1 cellular context compared by ENCODE assay signal in the genomic region with DNA sequence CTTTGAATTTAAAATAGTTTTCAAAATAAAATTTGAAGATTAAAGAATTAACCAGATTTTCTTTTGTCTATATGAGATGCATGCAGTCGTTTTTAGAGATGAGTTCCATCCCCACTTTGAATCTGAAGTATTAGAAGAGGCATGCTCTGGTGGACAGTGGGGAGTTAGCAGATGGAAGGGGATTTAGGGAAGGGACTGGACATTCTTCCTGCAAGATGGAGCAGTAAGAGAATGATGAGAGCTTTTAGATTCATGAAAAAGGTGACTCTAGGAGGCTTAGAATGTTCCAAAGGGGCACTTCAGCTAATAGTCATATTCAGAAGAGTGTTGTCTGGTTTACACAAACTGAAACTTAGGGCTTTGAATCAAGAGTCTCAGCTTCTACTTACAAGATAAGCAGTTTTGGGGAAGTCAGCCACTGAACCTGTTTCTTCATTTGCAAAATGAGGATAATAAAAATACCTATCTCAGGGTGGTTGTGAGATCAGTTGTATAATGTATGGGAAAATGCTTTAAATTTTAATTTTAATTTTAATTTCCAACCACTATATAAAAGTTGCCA.
TF ChIP-seq lines count a peak whose summit lies in the region.

No MANE protein-coding gene starts in this region.

TF ChIP-seq in GM12878, 131 proteins besides CTCF, POLR2A, EP300 and RAD21 (continues in another document):
- 0 out of 2 replicates have a peak, but pooled peaks have one; percentile 18 for TF ChIP-seq CREM (IDR thresholded peaks at IDR 0.05; ENCODE audit: low read depth)
- peak; percentile 77 for TF ChIP-seq SPI1 (IDR thresholded peaks at IDR 0.05; ENCODE audit: borderline replicate concordance, insufficient read depth, low read depth, low read length)
- TF ChIP-seq MTA3 (IDR thresholded peaks at IDR 0.05; ENCODE audit: borderline replicate concordance, low read length), result 0 out of 2 replicates have a peak, but pooled peaks have one; percentile 32
- no peak for TF ChIP-seq BACH1 (IDR thresholded peaks at IDR 0.05; ENCODE audit: borderline replicate concordance)
- TF ChIP-seq ZNF592 (IDR thresholded peaks at IDR 0.05), result no peak
- TF ChIP-seq JUNB (IDR thresholded peaks at IDR 0.05), result peak; percentile 95
- peak; percentile 65; the same call in 1 of the 2 replicates for TF ChIP-seq BCL11A (IDR thresholded peaks at IDR 0.05; ENCODE audit: low read depth, low read length)
- TF ChIP-seq GABPA (IDR thresholded peaks at IDR 0.05; ENCODE audit: low read depth), result 0 out of 2 replicates have a peak, but pooled peaks have one; percentile 19
- peak; percentile 33; the same call in 1 of the 2 replicates for TF ChIP-seq EED (IDR thresholded peaks at IDR 0.05; ENCODE audit: low read depth)
- no peak for TF ChIP-seq FOXM1 (IDR thresholded peaks at IDR 0.05; ENCODE audit: low read depth, low read length)
- peak; percentile 56; the same call in 1 of the 2 replicates for TF ChIP-seq SIN3A (IDR thresholded peaks at IDR 0.05; ENCODE audit: low read depth, low read length)
- no peak for TF ChIP-seq SMAD5 (IDR thresholded peaks at IDR 0.05; ENCODE audit: low read depth)
- peak; percentile 10 to 23; a peak in 1 of 4 replicates for TF ChIP-seq IKZF2 (IDR thresholded peaks at IDR 0.05)
- TF ChIP-seq CUX1 (IDR thresholded peaks at IDR 0.05; ENCODE audit: insufficient replicate concordance, low read depth, low read length), result no peak
- TF ChIP-seq, protein P1, sequence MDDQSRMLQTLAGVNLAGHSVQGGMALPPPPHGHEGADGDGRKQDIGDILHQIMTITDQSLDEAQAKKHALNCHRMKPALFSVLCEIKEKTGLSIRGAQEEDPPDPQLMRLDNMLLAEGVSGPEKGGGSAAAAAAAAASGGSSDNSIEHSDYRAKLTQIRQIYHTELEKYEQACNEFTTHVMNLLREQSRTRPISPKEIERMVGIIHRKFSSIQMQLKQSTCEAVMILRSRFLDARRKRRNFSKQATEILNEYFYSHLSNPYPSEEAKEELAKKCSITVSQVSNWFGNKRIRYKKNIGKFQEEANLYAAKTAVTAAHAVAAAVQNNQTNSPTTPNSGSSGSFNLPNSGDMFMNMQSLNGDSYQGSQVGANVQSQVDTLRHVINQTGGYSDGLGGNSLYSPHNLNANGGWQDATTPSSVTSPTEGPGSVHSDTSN (IDR thresholded peaks at IDR 0.05; ENCODE audit: insufficient replicate concordance, low read depth, low read length), result no peak
- TF ChIP-seq CEBPZ (IDR thresholded peaks at IDR 0.05; ENCODE audit: low read depth, low read length), result no peak
- TF ChIP-seq, protein P2, sequence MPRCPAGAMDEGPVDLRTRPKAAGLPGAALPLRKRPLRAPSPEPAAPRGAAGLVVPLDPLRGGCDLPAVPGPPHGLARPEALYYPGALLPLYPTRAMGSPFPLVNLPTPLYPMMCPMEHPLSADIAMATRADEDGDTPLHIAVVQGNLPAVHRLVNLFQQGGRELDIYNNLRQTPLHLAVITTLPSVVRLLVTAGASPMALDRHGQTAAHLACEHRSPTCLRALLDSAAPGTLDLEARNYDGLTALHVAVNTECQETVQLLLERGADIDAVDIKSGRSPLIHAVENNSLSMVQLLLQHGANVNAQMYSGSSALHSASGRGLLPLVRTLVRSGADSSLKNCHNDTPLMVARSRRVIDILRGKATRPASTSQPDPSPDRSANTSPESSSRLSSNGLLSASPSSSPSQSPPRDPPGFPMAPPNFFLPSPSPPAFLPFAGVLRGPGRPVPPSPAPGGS (IDR thresholded peaks at IDR 0.05; ENCODE audit: borderline replicate concordance, insufficient read depth, low read depth, low read length, poor library complexity, severe bottlenecking), result peak; percentile 34
- TF ChIP-seq POLR2AphosphoS2 (IDR thresholded peaks at IDR 0.05; ENCODE audit: low read depth, low read length), result no peak
- TF ChIP-seq ETV6 (conservative IDR thresholded peaks at IDR 0.05 in 1 of 2, IDR thresholded peaks at IDR 0.05 in 1 of 2; ENCODE audit: borderline replicate concordance in 1 of 2, low read depth in 1 of 2), result peak in 1 of 2 experiments; percentile 22; a peak in 1 of 4 replicates
- no peak for TF ChIP-seq HSF1 (IDR thresholded peaks at IDR 0.05; ENCODE audit: low read depth, low read length)
- TF ChIP-seq, protein P3, sequence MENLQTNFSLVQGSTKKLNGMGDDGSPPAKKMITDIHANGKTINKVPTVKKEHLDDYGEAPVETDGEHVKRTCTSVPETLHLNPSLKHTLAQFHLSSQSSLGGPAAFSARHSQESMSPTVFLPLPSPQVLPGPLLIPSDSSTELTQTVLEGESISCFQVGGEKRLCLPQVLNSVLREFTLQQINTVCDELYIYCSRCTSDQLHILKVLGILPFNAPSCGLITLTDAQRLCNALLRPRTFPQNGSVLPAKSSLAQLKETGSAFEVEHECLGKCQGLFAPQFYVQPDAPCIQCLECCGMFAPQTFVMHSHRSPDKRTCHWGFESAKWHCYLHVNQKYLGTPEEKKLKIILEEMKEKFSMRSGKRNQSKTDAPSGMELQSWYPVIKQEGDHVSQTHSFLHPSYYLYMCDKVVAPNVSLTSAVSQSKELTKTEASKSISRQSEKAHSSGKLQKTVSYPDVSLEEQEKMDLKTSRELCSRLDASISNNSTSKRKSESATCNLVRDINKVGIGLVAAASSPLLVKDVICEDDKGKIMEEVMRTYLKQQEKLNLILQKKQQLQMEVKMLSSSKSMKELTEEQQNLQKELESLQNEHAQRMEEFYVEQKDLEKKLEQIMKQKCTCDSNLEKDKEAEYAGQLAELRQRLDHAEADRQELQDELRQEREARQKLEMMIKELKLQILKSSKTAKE (IDR thresholded peaks at IDR 0.05; ENCODE audit: low read depth, poor library complexity, severe bottlenecking), result peak; percentile 62
- TF ChIP-seq NFIC (IDR thresholded peaks at IDR 0.05; ENCODE audit: low read depth, low read length), result peak; percentile 56; the same call in 1 of the 2 replicates
- no peak for TF ChIP-seq SMAD1 (IDR thresholded peaks at IDR 0.05; ENCODE audit: low read depth, partially characterized antibody)
- TF ChIP-seq YY1 (IDR thresholded peaks at IDR 0.05; ENCODE audit: low read depth, low read length), result 0 out of 2 replicates have a peak, but pooled peaks have one; percentile 13
- TF ChIP-seq IRF4 (IDR thresholded peaks at IDR 0.05; ENCODE audit: low read depth, low read length), result peak; percentile 91
- no peak for TF ChIP-seq CBX5 (IDR thresholded peaks at IDR 0.05; ENCODE audit: low read depth)
- no peak for TF ChIP-seq BHLHE40 (IDR thresholded peaks at IDR 0.05; ENCODE audit: borderline replicate concordance in 1 of 2, low read depth in 2 of 2, low read length in 1 of 2)
- TF ChIP-seq NFXL1 (IDR thresholded peaks at IDR 0.05; ENCODE audit: borderline replicate concordance), result no peak
- TF ChIP-seq JUND (IDR thresholded peaks at IDR 0.05; ENCODE audit: low read depth, low read length), result 0 out of 2 replicates have a peak, but pooled peaks have one; percentile 30
- TF ChIP-seq ZBED1 (IDR thresholded peaks at IDR 0.05; ENCODE audit: borderline replicate concordance), result no peak
- peak; percentile 38; the same call in 1 of the 2 replicates for TF ChIP-seq RUNX3 (IDR thresholded peaks at IDR 0.05; ENCODE audit: low read length)
- peak; percentile 67 for TF ChIP-seq DPF2 (IDR thresholded peaks at IDR 0.05)
- TF ChIP-seq ATF2 (IDR thresholded peaks at IDR 0.05; ENCODE audit: low read length), result peak; percentile 66; the same call in 1 of the 2 replicates
